Comparison of ENCODE assay signal across 14 cellular contexts in genomic region chr1:30778979-30779293, GRCh38. TPM values are rescaled to one million over a fixed set of nuclear protein-coding genes. Genes with fewer than 3 reads are reported as not detected.
DNase-seq lines count a peak whose midpoint lies in the region; ATAC-seq, FAIRE-seq and TF ChIP-seq lines count a peak whose summit lies in the region.
"Had no signal": no experiment of that assay in that cellular context is flagged by ENCODE, and none has a peak within 500 bp of the region (broad histone marks: within the 10 kb centered on the region; RNA-seq: fewer than 3 reads in every experiment).

No MANE protein-coding gene starts in this region.

- H3K9me3 ChIP-seq in T-helper 17 cell (ENCODE audit: control insufficient read depth, low read length, poor library complexity, severe bottlenecking) (no peaks in the 10 kb centered on the region), kidney (ENCODE audit: control insufficient read depth in 1 of 2, low read length in 2 of 2) (no peaks in the 10 kb centered on the region)
- H3K9me3 ChIP-seq: SJCRH30 had no signal

- H3K36me3 ChIP-seq in kidney (ENCODE audit: control insufficient read depth in 1 of 2, insufficient read depth in 2 of 2, low read length in 2 of 2): no peaks in the 10 kb centered on the region
- H3K36me3 ChIP-seq: SJCRH30 had no signal

- no peak overlapping the region for H3K9ac ChIP-seq in kidney (ENCODE audit: low read length in 2 of 2)
- H3K9ac ChIP-seq: KMS-11 had no signal

- H3K4me1 Mint-ChIP-seq in T-helper 17 cell: peaks cover 19% of the 10 kb centered on the region

- H3K4me3 ChIP-seq in kidney (ENCODE audit: low read length in 2 of 2): no peak overlapping the region
- H3K4me3 ChIP-seq: SJCRH30 had no signal

- no peak overlapping the region for H3K27ac ChIP-seq in kidney (ENCODE audit: low read depth in 2 of 2, low read length in 2 of 2)
- H3K27ac ChIP-seq: KMS-11, SJCRH30 had no signal

- intact Hi-C loops in left ventricle myocardium superior (cut with micrococcal nuclease): loop anchor here (2.0 kb wide), 1 partner anchor 58 kb away; no protein-coding TSS in a partner anchor
- intact Hi-C loops in Right ventricle myocardium inferior (cut with DNase I): loop anchor here (1.0 kb wide), 1 partner anchor 60 kb away; no protein-coding TSS in a partner anchor
- intact Hi-C loops in kidney (cut with DNase I): loop anchor here (5.0 kb wide), 1 partner anchor 57 kb away; the partner anchor contains the start of gene MATN1

- DNase-seq in left ventricle myocardium superior (peak; percentile 5), Right ventricle myocardium inferior (ENCODE audit: missing footprints) (no peak), T-helper 17 cell (no peak), kidney (peak; percentile 59)
- DNase-seq in activated CD4-positive, alpha-beta T cell treated with anti-CD3 and anti-CD28 coated beads, Interleukin-2, amount 50 U/mL, for 48 hours: no peak
- DNase-seq: NCI-H510A had no signal

- FAIRE-seq in kidney (lab: Jason Lieb, UNC): no peak
- FAIRE-seq: D721Med had no signal

- H3K4me3 Mint-ChIP-seq in T-helper 17 cell: no peak overlapping the region
- H3K4me3 Mint-ChIP-seq: HFFc6 had no signal

- no peaks in the 10 kb centered on the region for H3K27me3 Mint-ChIP-seq in T-helper 17 cell

- no peak for TF ChIP-seq CTCF in kidney (IDR thresholded peaks at IDR 0.05; ENCODE audit: borderline replicate concordance, extremely low read depth, insufficient read depth)

- no peaks in the 10 kb centered on the region for H3K36me3 Mint-ChIP-seq in T-helper 17 cell (ENCODE audit: low read depth)
- H3K36me3 Mint-ChIP-seq: CD4-positive, alpha-beta memory T cell had no signal

- ATAC-seq in left ventricle myocardium superior: no peak
- ATAC-seq in Right ventricle myocardium inferior: no peak
- no peak for ATAC-seq in T-helper 17 cell
- ATAC-seq in HG03469 (IDR thresholded peaks at IDR 0.05; ENCODE audit: unreplicated experiment): no peak
- no peak for ATAC-seq in GM19023 (IDR thresholded peaks at IDR 0.05; ENCODE audit: unreplicated experiment)

- peak overlapping the region; percentile 81 for H3K27ac Mint-ChIP-seq in T-helper 17 cell
- H3K27ac Mint-ChIP-seq: HFFc6 had no signal

- peaks cover 4 to 5% of the 10 kb centered on the region in 2 donors for H3K4me1 ChIP-seq in kidney (ENCODE audit: control insufficient read depth in 1 of 2, insufficient read depth in 1 of 2, low read depth in 1 of 2, low read length in 2 of 2)

RNA-seq across cellular contexts. Expression of gene LAPTM5, which starts 21.4 kb away (rescaled TPM):
- 23.9 TPM for total RNA-seq in left ventricle myocardium superior
- total RNA-seq in Right ventricle myocardium inferior: 31.5 TPM
- 100 to 1,000 TPM; 563 to 601 TPM for total RNA-seq in T-helper 17 cell
- total RNA-seq in kidney: 108 TPM
- 23.5 TPM for polyA plus RNA-seq in kidney (ENCODE audit: insufficient read depth, low read depth, low replicate concordance)
- total RNA-seq: A673 had no signal

RNA-seq across cellular contexts. Expression of gene MATN1, which starts 55.6 kb away (rescaled TPM):
- total RNA-seq in left ventricle myocardium superior (not detected), Right ventricle myocardium inferior (not detected), T-helper 17 cell (1 to 10 TPM; 2.1 to 3.7 TPM), kidney (0.13 TPM)
- polyA plus RNA-seq in kidney (ENCODE audit: insufficient read depth, low read depth, low replicate concordance): not detected
- total RNA-seq: A673 had no signal

Comparison
In these comparisons a context has a peak if more than half of its experiments do, and no peak if none do; other contexts are left out.
1. DNase-seq: peak in left ventricle myocardium superior (single experiment) and kidney (single experiment); none in Right ventricle myocardium inferior (single experiment), T-helper 17 cell (0 of 3) and activated CD4-positive, alpha-beta T cell treated with anti-CD3 and anti-CD28 coated beads, Interleukin-2, amount 50 U/mL, for 48 hours (0 of 2).